In the genomic region with DNA sequence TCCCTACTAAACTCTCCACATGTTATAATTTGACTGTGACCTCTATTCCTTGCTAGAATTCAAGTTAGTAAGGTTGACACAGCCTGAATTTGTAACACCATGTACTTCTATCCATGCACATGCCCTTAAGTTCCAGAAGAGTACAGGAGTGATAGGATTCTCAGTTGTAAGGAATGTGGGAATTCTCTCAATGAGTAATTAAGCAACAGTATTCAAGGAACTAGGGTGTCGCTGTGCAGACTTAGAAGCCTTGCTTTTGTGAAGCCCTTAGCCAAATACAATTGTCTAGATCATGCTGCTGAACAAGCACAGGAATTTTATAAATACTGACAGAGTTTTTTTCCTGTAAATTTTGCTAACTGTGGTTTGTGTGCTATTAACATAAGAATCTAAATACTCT, we compare ENCODE assay signal across 1 cellular context.
TF ChIP-seq lines count a peak whose summit lies in the region.

No MANE protein-coding gene starts in this region.

TF ChIP-seq in HepG2, 621 proteins besides CTCF, POLR2A, EP300 and RAD21 (continued from another document):
- TF ChIP-seq ZNF639 (CRISPR knock-in tag; conservative IDR thresholded peaks at IDR 0.05) (no peak), ZNF3 (CRISPR knock-in tag; IDR thresholded peaks at IDR 0.05) (no peak), JARID2 (CRISPR knock-in tag; IDR thresholded peaks at IDR 0.05; ENCODE audit: insufficient replicate concordance) (no peak), ZNF33B (CRISPR knock-in tag; IDR thresholded peaks at IDR 0.05) (no peak), ZNF121 (CRISPR knock-in tag; IDR thresholded peaks at IDR 0.05) (no peak), DPF2 (CRISPR knock-in tag; IDR thresholded peaks at IDR 0.05; ENCODE audit: borderline replicate concordance, low read depth) (no peak), POGZ (CRISPR knock-in tag; IDR thresholded peaks at IDR 0.05) (no peak), GATAD1 (CRISPR knock-in tag; IDR thresholded peaks at IDR 0.05) (no peak), ZNF776 (CRISPR knock-in tag; IDR thresholded peaks at IDR 0.05) (no peak), RFX3 (CRISPR knock-in tag; IDR thresholded peaks at IDR 0.05) (no peak)
- TF ChIP-seq, protein P1, sequence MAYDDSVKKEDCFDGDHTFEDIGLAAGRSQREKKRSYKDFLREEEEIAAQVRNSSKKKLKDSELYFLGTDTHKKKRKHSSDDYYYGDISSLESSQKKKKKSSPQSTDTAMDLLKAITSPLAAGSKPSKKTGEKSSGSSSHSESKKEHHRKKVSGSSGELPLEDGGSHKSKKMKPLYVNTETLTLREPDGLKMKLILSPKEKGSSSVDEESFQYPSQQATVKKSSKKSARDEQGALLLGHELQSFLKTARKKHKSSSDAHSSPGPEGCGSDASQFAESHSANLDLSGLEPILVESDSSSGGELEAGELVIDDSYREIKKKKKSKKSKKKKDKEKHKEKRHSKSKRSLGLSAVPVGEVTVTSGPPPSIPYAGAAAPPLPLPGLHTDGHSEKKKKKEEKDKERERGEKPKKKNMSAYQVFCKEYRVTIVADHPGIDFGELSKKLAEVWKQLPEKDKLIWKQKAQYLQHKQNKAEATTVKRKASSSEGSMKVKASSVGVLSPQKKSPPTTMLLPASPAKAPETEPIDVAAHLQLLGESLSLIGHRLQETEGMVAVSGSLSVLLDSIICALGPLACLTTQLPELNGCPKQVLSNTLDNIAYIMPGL (CRISPR knock-in tag; IDR thresholded peaks at IDR 0.05; ENCODE audit: borderline replicate concordance in 1 of 2, low read depth in 1 of 2) = no peak
